ENCODE assay signal across 8 cellular contexts in genomic region chr10:109902992-109903947, GRCh38. TPM values are rescaled to one million over a fixed set of nuclear protein-coding genes. Genes with fewer than 3 reads are reported as not detected.
DNase-seq lines count a peak whose midpoint lies in the region; ATAC-seq and TF ChIP-seq lines count a peak whose summit lies in the region.

No MANE protein-coding gene starts in this region.

- H3K36me3 ChIP-seq in HCT116 (ENCODE audit: control insufficient read depth in 1 of 2, insufficient read depth in 2 of 2, low read length in 2 of 2) = peaks cover 8 to 12% of the 10 kb centered on the region in 2 experiments; a peak in 3 of 4 replicates
- peaks cover 43% of the 10 kb centered on the region for H3K36me3 ChIP-seq in RWPE2 (ENCODE audit: low read depth)

- no peaks in the 10 kb centered on the region for H3K9me3 ChIP-seq in HCT116 (ENCODE audit: control insufficient read depth in 1 of 2, insufficient read depth in 1 of 2, low read depth in 1 of 2, low read length in 2 of 2)
- no peaks in the 10 kb centered on the region for H3K9me3 ChIP-seq in RWPE2 (ENCODE audit: severe bottlenecking)
- no peaks in the 10 kb centered on the region for H3K9me3 ChIP-seq in right cardiac atrium (ENCODE audit: control insufficient read depth, low read length)

- CTCF ChIA-PET in HCT116 (lab: Charles Lee) = interaction anchor here (1.8 kb wide), 1 partner anchor 19 kb away, joined by 8 read pairs; no protein-coding TSS in a partner anchor

- no peak for TF ChIP-seq CTCF in HCT116 (IDR thresholded peaks at IDR 0.05 in 2 of 3, conservative IDR thresholded peaks at IDR 0.05 in 1 of 3; ENCODE audit: borderline replicate concordance in 1 of 3, insufficient read depth in 1 of 3, low read depth in 2 of 3, low read length in 2 of 3)
- no peak for TF ChIP-seq CTCF in RWPE2 (IDR thresholded peaks at IDR 0.05; ENCODE audit: poor library complexity, severe bottlenecking)

- H3K9ac ChIP-seq in HCT116 (ENCODE audit: low read length) = no peak overlapping the region

- H3K4me1 ChIP-seq in HCT116 (ENCODE audit: control insufficient read depth in 1 of 2, insufficient read depth in 2 of 2, low read length in 2 of 2) = peaks cover 0 to 12% of the 10 kb centered on the region in 2 experiments; a peak in 1 of 4 replicates
- peaks cover 6% of the 10 kb centered on the region for H3K4me1 ChIP-seq in RWPE2 (ENCODE audit: insufficient read depth, poor library complexity, severe bottlenecking)
- peaks cover 25% of the 10 kb centered on the region for H3K4me1 ChIP-seq in right cardiac atrium (ENCODE audit: control insufficient read depth, insufficient read depth, low read length)

- peaks cover 23% of the 10 kb centered on the region for H3K79me2 ChIP-seq in HCT116 (ENCODE audit: insufficient read depth, low read length)

- H2AFZ ChIP-seq in HCT116 (ENCODE audit: low read depth, low read length, poor library complexity, severe bottlenecking) = no peak overlapping the region

- no peaks in the 10 kb centered on the region for H3K27me3 ChIP-seq in HCT116 (ENCODE audit: insufficient read depth, low read length)
- H3K27me3 ChIP-seq in RWPE2 (ENCODE audit: insufficient read depth, poor library complexity, severe bottlenecking) = no peaks in the 10 kb centered on the region
- H3K27me3 ChIP-seq in right cardiac atrium (ENCODE audit: control insufficient read depth, insufficient read depth) = no peaks in the 10 kb centered on the region

- BruUV-seq in HCT116 (replicated peaks; lab: Mats Ljungman, UMichigan) = no TSS peak

- no peak for TF ChIP-seq POLR2A in HCT116 (IDR thresholded peaks at IDR 0.05; ENCODE audit: borderline replicate concordance, extremely low read depth, insufficient read depth, insufficient read length)

- ATAC-seq in HCT116 = 0 out of 2 replicates have a peak, but pooled peaks have one; percentile 40
- ATAC-seq in RWPE2 (ENCODE audit: low read depth) = peak; percentile 73
- ATAC-seq in right cardiac atrium = peak in 1 of 2 donors; percentile 22

- 67% methylated on average over 7 of the region's 7 CpGs for WGBS in right cardiac atrium

- DNase-seq in EL (peak; percentile 71), HCT116 (ENCODE audit: low read depth, low spot score) (no peak), RWPE2 (ENCODE audit: low spot score) (no peak), right cardiac atrium (peak in 1 of 3 donors; percentile 54), COLO668 (lab: John Stamatoyannopoulos, UW; ENCODE audit: unreplicated experiment) (no peak), HuH-7 (ENCODE audit: low spot score) (no peak), islet precursor cell (no peak), NCI-H2107 (lab: John Stamatoyannopoulos, UW) (no peak)

- no peak overlapping the region for H3K27ac ChIP-seq in HCT116 (ENCODE audit: low read depth, low read length)
- peak overlapping the region; percentile 7 for H3K27ac ChIP-seq in RWPE2 (ENCODE audit: poor library complexity, severe bottlenecking)
- H3K27ac ChIP-seq in right cardiac atrium (ENCODE audit: low read length) = peak overlapping the region; percentile 61

- TF ChIP-seq RAD21 in HCT116 (IDR thresholded peaks at IDR 0.05; ENCODE audit: low read depth) = no peak

- POLR2A ChIA-PET in HCT116 (lab: Charles Lee) = no interaction called here

- no peak overlapping the region for H3K4me2 ChIP-seq in HCT116 (ENCODE audit: low read length)

- no peaks in the 10 kb centered on the region; the same call in 1 of the 2 replicates for H4K20me1 ChIP-seq in HCT116 (ENCODE audit: insufficient read depth)

- intact Hi-C loops in HCT116 (cut with micrococcal nuclease) = no loop called here
- intact Hi-C loops in right cardiac atrium (cut with DNase I) = no loop called here

- H3K9me2 ChIP-seq in HCT116 (ENCODE audit: insufficient read depth) = no peaks in the 10 kb centered on the region

- RAD21 ChIA-PET in HCT116 (lab: Charles Lee; ENCODE audit: low non-redundant PET in 1 of 2, low total read pairs in 2 of 2, uncharacterized antibody in 2 of 2, unreplicated experiment in 2 of 2) = no interaction called here

- H3K4me3 ChIP-seq in HCT116 (replicated peaks in 1 of 2; ENCODE audit: low read depth in 1 of 2, low read length in 2 of 2) = no peak overlapping the region
- no peak overlapping the region for H3K4me3 ChIP-seq in RWPE2 (ENCODE audit: severe bottlenecking)
- no peak overlapping the region for H3K4me3 ChIP-seq in right cardiac atrium (ENCODE audit: low read length)

TF ChIP-seq in HCT116, 20 proteins besides CTCF, POLR2A, EP300 and RAD21:
- TF ChIP-seq SIN3A (IDR thresholded peaks at IDR 0.05; ENCODE audit: low read depth) (no peak), REST (IDR thresholded peaks at IDR 0.05; ENCODE audit: low read depth) (no peak), ATF3 (IDR thresholded peaks at IDR 0.05) (no peak), EZH2 (IDR thresholded peaks at IDR 0.05) (no peak), ZNF274 (IDR thresholded peaks at IDR 0.05; ENCODE audit: low read depth, low read length) (no peak), CEBPB (IDR thresholded peaks at IDR 0.05; ENCODE audit: low read depth) (no peak), SRF (IDR thresholded peaks at IDR 0.05; ENCODE audit: low read depth) (no peak), POLR2AphosphoS5 (IDR thresholded peaks at IDR 0.05; ENCODE audit: low read depth, low read length) (no peak), EGR1 (IDR thresholded peaks at IDR 0.05; ENCODE audit: low read depth) (no peak), MAX (IDR thresholded peaks at IDR 0.05) (no peak), EZH2phosphoT487 (IDR thresholded peaks at IDR 0.05; ENCODE audit: borderline replicate concordance) (no peak)
TF ChIP-seq in HCT116: peak in this region for 0.

RNA-seq across cellular contexts. Expression of gene XPNPEP1, which starts 20.0 kb away (rescaled TPM):
- 87.3 TPM for total RNA-seq in HCT116 (2021; ENCODE audit: unreplicated experiment)
- polyA plus RNA-seq in HCT116 (2012) = 92.4 and 111 TPM in 2 replicates
- 10 to 100 TPM; 36.9 to 47.4 (median 39.1) TPM for total RNA-seq in right cardiac atrium
- polyA plus RNA-seq in right cardiac atrium = 20.7 TPM
